ENCODE assay signal across 8 cellular contexts in the genomic region with DNA sequence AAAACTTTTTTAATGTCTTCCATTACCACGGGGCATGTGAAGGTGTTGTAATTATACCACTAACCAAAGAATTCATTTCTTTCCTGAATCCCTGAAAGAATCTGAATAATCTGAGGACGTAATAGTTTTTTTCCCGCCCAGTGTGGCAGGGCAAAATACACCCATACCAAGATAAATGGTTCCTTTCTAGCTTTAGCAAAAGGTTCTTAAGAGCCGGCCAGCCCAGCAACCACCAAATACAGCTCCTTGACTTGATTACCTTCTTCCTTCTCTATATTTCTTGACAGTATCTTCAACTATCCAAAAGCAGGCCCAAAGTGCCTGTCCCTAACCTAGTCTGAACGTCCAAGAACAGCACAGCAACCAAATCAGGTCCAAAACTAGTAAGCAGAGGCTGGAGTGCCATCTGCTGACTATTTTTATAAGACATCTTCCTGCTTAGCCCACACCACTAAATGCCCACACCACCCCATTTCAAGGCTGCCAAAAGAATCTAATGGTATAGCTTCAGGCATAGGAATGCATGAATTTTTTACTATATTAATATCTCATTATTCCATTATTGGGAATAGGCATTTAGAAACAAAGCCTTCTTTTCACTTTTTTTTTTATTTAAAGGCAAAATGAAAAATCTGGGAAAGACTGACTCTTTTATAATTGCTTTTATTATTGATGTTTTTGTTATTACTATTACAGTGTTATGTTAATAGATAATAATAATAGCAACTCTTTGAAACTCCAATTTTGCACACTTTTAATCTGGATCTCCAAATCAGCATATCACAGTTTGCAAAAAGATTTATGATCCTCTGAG.
DNase-seq lines count a peak whose midpoint lies in the region; ATAC-seq and TF ChIP-seq lines count a peak whose summit lies in the region.

No MANE protein-coding gene starts in this region.

- intact Hi-C loops in mucosa of descending colon (cut with DNase I, micrococcal nuclease) = loop anchor here in 1 of 2 donors (2.0 kb wide), 1 partner anchor 1084 kb away; no protein-coding TSS in a partner anchor

- no peak for TF ChIP-seq POLR2A in Peyer's patch (IDR thresholded peaks at IDR 0.05)

- H3K4me1 ChIP-seq in Peyer's patch (no peaks in the 10 kb centered on the region), mucosa of descending colon (ENCODE audit: low read depth) (no peaks in the 10 kb centered on the region)

- H3K27ac ChIP-seq in Peyer's patch = no peak overlapping the region

- no peaks in the 10 kb centered on the region for H3K36me3 ChIP-seq in Peyer's patch
- no peaks in the 10 kb centered on the region for H3K36me3 ChIP-seq in mucosa of descending colon (ENCODE audit: low read depth)

- TF ChIP-seq CTCF in Peyer's patch (IDR thresholded peaks at IDR 0.05) (peak in 5 of 6 experiments; percentile 2 to 82 (median 75)), epithelial cell of proximal tubule (conservative IDR thresholded peaks at IDR 0.05; ENCODE audit: low read depth, low read length) (peak; percentile 66), mucosa of descending colon (IDR thresholded peaks at IDR 0.05) (no peak)

- H3K9me3 ChIP-seq in Peyer's patch (no peaks in the 10 kb centered on the region), mucosa of descending colon (no peaks in the 10 kb centered on the region)

- DNase-seq in EL (peak; percentile 89), Peyer's patch (peak in 1 of 3 donors; percentile 59), epithelial cell of proximal tubule (ENCODE audit: low read depth) (peak; percentile 18), mucosa of descending colon (peak in 1 of 3 donors; percentile 77)
- peak; percentile 26 for DNase-seq in Jurkat, Clone E6-1 (ENCODE audit: low read depth, low spot score)

- no peaks in the 10 kb centered on the region for H3K27me3 ChIP-seq in Peyer's patch

- no peak overlapping the region for H3K4me3 ChIP-seq in Jurkat, Clone E6-1 (ENCODE audit: low read length)
- no peak overlapping the region for H3K4me3 ChIP-seq in Peyer's patch
- H3K4me3 ChIP-seq in epithelial cell of proximal tubule (ENCODE audit: low read depth, low read length) = no peak overlapping the region
- no peak overlapping the region for H3K4me3 ChIP-seq in mucosa of descending colon

- ATAC-seq in mucosa of descending colon (peak; percentile 89), GM18907 (IDR thresholded peaks at IDR 0.05; ENCODE audit: unreplicated experiment) (no peak), HG03159 (IDR thresholded peaks at IDR 0.05; ENCODE audit: unreplicated experiment) (no peak), GM19395 (IDR thresholded peaks at IDR 0.05; ENCODE audit: unreplicated experiment) (no peak)
